26 cellular contexts compared by ENCODE assay signal in the genomic region with DNA sequence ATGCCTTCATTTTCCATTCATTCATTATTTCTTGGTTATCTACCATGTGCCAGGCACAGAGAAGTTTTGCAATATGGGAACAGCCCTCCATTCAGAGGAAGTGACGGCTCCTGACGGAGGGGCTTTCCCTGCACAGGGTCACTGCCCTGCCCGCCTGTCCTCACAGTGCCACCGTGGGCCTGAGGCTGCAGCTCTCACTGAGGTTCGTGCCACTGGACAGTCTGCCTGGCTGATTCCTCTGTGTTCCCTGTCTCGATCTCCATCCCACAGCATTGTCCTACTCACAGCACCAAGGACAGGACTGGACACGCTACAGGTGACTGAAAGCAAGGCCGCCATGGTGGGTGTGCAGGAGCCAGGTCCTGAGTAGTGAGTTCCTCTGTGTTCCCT.
"Had no signal": no experiment of that assay in that cellular context is flagged by ENCODE, and none has a peak within 500 bp of the region (broad histone marks: within the 10 kb centered on the region; RNA-seq: fewer than 3 reads in every experiment).

No MANE protein-coding gene starts in this region.

- H3K9me3 Mint-ChIP-seq: activated naive CD4-positive, alpha-beta T cell treated with anti-CD3 and anti-CD28 coated beads for 36 hours; activated naive CD8-positive, alpha-beta T cell treated with anti-CD3 and anti-CD28 coated beads for 36 hours; mesothelial cell of epicardium; naive thymus-derived CD4-positive, alpha-beta T cell; neural crest cell; T-helper 1 cell treated with Interleukin-12 subunit alpha and Interleukin-12 subunit beta and Interleukin-4 antibody, amounts not matched to agents 30 μg/mL and 1 μg/mL, for 36 hours had no signal

- H3K4me3 ChIP-seq: adrenal gland, body of pancreas, cardiac muscle cell, esophagus squamous epithelium, right lobe of liver, testis, transverse colon, uterus had no signal

- H3K27me3 ChIP-seq: adrenal gland, body of pancreas, esophagus squamous epithelium, right lobe of liver, testis, transverse colon, uterus had no signal

- H3K36me3 Mint-ChIP-seq: activated naive CD8-positive, alpha-beta T cell treated with anti-CD3 and anti-CD28 coated beads for 36 hours; mesothelial cell of epicardium; naive thymus-derived CD4-positive, alpha-beta T cell had no signal

- H3K27ac ChIP-seq: adrenal gland, body of pancreas, cardiac muscle cell, esophagus squamous epithelium, right lobe of liver, testis, transverse colon, uterus, VCaP had no signal

- H3K27ac Mint-ChIP-seq: activated naive CD4-positive, alpha-beta T cell treated with anti-CD3 and anti-CD28 coated beads for 36 hours; activated naive CD8-positive, alpha-beta T cell treated with anti-CD3 and anti-CD28 coated beads for 36 hours; mesothelial cell of epicardium; naive thymus-derived CD4-positive, alpha-beta T cell; T-helper 1 cell treated with Interleukin-12 subunit alpha and Interleukin-12 subunit beta and Interleukin-4 antibody, amounts not matched to agents 30 μg/mL and 1 μg/mL, for 36 hours had no signal

- ATAC-seq: body of pancreas; left ventricle myocardium superior; naive thymus-derived CD4-positive, alpha-beta T cell; stimulated activated naive CD8-positive, alpha-beta T cell treated with anti-CD3 and anti-CD28 coated beads, Interleukin-15, Interleukin-2, amounts not matched to agents 100 U/mL and 50 U/mL, for 24 hours had no signal

- H3K4me1 ChIP-seq: adrenal gland, body of pancreas, right lobe of liver, testis, uterus had no signal

- H3K4me3 Mint-ChIP-seq: activated naive CD4-positive, alpha-beta T cell treated with anti-CD3 and anti-CD28 coated beads for 36 hours; activated naive CD8-positive, alpha-beta T cell treated with anti-CD3 and anti-CD28 coated beads for 36 hours; mesothelial cell of epicardium; naive thymus-derived CD4-positive, alpha-beta T cell; neural crest cell; T-helper 1 cell treated with Interleukin-12 subunit alpha and Interleukin-12 subunit beta and Interleukin-4 antibody, amounts not matched to agents 30 μg/mL and 1 μg/mL, for 36 hours had no signal

- DNase-seq: activated CD4-positive, alpha-beta T cell treated with anti-CD3 and anti-CD28 coated beads for 4 hours; activated CD4-positive, alpha-beta T cell treated with anti-CD3 and anti-CD28 coated beads, Interleukin-2, amount 50 U/mL, for 4 hours; activated effector memory CD4-positive, alpha-beta T cell treated with Interleukin-2 at 50 U/mL for 16 hours; activated naive CD4-positive, alpha-beta T cell treated with anti-CD3 and anti-CD28 coated beads for 36 hours; activated naive CD8-positive, alpha-beta T cell treated with anti-CD3 and anti-CD28 coated beads for 36 hours; aorta; body of pancreas; cortex of kidney; esophagus squamous epithelium; foreskin melanocyte; left ventricle myocardium superior; naive thymus-derived CD4-positive, alpha-beta T cell; occipital lobe; stimulated activated CD4-positive, alpha-beta T cell treated with anti-CD3 and anti-CD28 coated beads, Interleukin-2, amount 100 ng/mL, for 48 hours; stimulated activated naive CD8-positive, alpha-beta T cell treated with anti-CD3 and anti-CD28 coated beads, Interleukin-15, Interleukin-2, amounts not matched to agents 100 U/mL and 50 U/mL, for 24 hours; T-helper 9 cell; testis; transverse colon; uterus had no signal

- H3K9me3 ChIP-seq: adrenal gland, body of pancreas, esophagus squamous epithelium, right lobe of liver, testis, transverse colon, uterus had no signal

- H3K4me1 Mint-ChIP-seq: neural crest cell had no signal

- H3K36me3 ChIP-seq: adrenal gland, cardiac muscle cell, esophagus squamous epithelium, right lobe of liver, transverse colon, uterus had no signal
